1 cellular context compared by ENCODE assay signal in the genomic region with DNA sequence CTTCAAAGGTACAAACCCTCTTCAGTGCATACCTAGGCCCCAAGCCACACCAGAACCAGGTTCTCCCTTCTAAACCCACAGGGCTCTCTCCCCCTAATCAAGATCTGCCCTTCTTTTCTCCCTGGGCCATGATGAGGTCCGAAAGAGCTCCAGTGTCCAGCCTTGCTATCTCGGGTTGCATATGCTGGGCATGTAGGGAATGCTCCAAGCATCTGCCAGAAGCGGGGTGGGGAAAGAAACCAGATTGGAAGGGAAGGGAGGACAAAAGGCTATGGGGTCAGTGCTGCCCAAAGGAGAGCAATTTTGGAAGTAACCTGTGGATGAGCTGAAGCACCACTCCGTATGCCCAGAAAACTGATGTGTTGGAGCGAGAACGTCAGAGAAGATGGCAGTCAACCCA.
TF ChIP-seq lines count a peak whose summit lies in the region.

No MANE protein-coding gene starts in this region.

TF ChIP-seq in H1, 55 proteins besides CTCF, POLR2A, EP300 and RAD21:
- TF ChIP-seq HDAC6 (IDR thresholded peaks at IDR 0.05; ENCODE audit: low read depth, low read length) (no peak), SIX5 (IDR thresholded peaks at IDR 0.05; ENCODE audit: low read depth, low read length) (no peak), TAF7 (optimal IDR thresholded peaks at IDR 0.05; ENCODE audit: borderline replicate concordance, low read depth, low read length) (no peak), ASH2L (IDR thresholded peaks at IDR 0.05; ENCODE audit: low read length) (no peak), JUN (IDR thresholded peaks at IDR 0.05; ENCODE audit: low read depth, low read length) (no peak), CEBPB (IDR thresholded peaks at IDR 0.05; ENCODE audit: low read depth, low read length) (no peak), RNF2 (IDR thresholded peaks at IDR 0.05; ENCODE audit: borderline replicate concordance, low read depth, low read length, missing control alignments, poor library complexity, severe bottlenecking) (no peak), POLR2AphosphoS5 (IDR thresholded peaks at IDR 0.05; ENCODE audit: low read depth, low read length) (no peak), BCL11A (IDR thresholded peaks at IDR 0.05; ENCODE audit: low read depth in 2 of 2, low read length in 2 of 2) (no peak)
